17 cellular contexts compared by ENCODE assay signal in the genomic region with DNA sequence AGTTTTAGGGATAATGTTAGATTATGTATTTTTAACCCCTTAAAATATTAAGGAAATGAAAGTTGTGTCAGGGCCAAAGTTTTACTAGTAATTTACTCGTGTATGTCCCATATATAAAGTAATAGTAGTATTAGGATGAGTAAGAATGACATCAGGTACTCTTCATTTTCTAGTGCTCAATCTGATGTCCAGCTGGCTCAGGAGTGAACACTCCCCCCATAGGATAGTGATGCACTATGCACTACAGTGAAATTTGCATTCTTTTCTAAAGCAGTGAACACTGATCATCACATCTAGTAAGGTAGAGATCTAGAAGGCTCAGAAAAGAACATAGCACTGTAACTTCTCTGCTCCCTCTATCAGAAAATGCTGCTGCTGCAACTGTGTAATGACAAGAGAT.
DNase-seq lines count a peak whose midpoint lies in the region; ATAC-seq and TF ChIP-seq lines count a peak whose summit lies in the region.
"Had no signal": no experiment of that assay in that cellular context is flagged by ENCODE, and none has a peak within 500 bp of the region (broad histone marks: within the 10 kb centered on the region; RNA-seq: fewer than 3 reads in every experiment).

No MANE protein-coding gene starts in this region.

- H3K4me1 Mint-ChIP-seq in stimulated activated naive CD8-positive, alpha-beta T cell treated with anti-CD3 and anti-CD28 coated beads, Interleukin-15, amount 100 ng/mL, for 72 hours: peaks cover 4% of the 10 kb centered on the region
- no peaks in the 10 kb centered on the region for H3K4me1 Mint-ChIP-seq in WTC11

- TF ChIP-seq CTCF in WTC11 (IDR thresholded peaks at IDR 0.05): no peak

- H3K27me3 Mint-ChIP-seq in stimulated activated naive CD8-positive, alpha-beta T cell treated with anti-CD3 and anti-CD28 coated beads, Interleukin-15, amount 100 ng/mL, for 72 hours: no peaks in the 10 kb centered on the region
- no peaks in the 10 kb centered on the region for H3K27me3 Mint-ChIP-seq in WTC11 (ENCODE audit: low read depth)
- H3K27me3 Mint-ChIP-seq: B cell had no signal

- DNase-seq in DMS53 (lab: John Stamatoyannopoulos, UW) (peak; percentile 3), DMS53 treated with DMSO at 0.1 percent for 48 hours (lab: John Stamatoyannopoulos, UW; ENCODE audit: unreplicated experiment) (no peak), head of caudate nucleus (no peak), WTC11 (ENCODE audit: low spot score) (no peak)
- no peak for DNase-seq in stimulated activated naive CD8-positive, alpha-beta T cell treated with anti-CD3 and anti-CD28 coated beads, Interleukin-15, amount 100 ng/mL, for 72 hours
- DNase-seq: GDM1, IMR-90, NCI-H1417 treated with DMSO at 0.1 percent for 48 hours, NCI-H1930, NCI-H226, NCI-H524, NCI-H82, SJCRH30 had no signal

- ATAC-seq in HG02852 (IDR thresholded peaks at IDR 0.05; ENCODE audit: unreplicated experiment): peak; percentile 41
- ATAC-seq in HG03457 (IDR thresholded peaks at IDR 0.05; ENCODE audit: unreplicated experiment): peak; percentile 47
- no peak for ATAC-seq in HG02588 (IDR thresholded peaks at IDR 0.05; ENCODE audit: unreplicated experiment)
- no peak for ATAC-seq in stimulated activated naive CD8-positive, alpha-beta T cell treated with anti-CD3 and anti-CD28 coated beads, Interleukin-15, amount 100 ng/mL, for 72 hours
- no peak for ATAC-seq in WTC11

- no peak overlapping the region for H3K4me3 Mint-ChIP-seq in stimulated activated naive CD8-positive, alpha-beta T cell treated with anti-CD3 and anti-CD28 coated beads, Interleukin-15, amount 100 ng/mL, for 72 hours
- no peak overlapping the region for H3K4me3 Mint-ChIP-seq in WTC11

- no peaks in the 10 kb centered on the region for H3K36me3 Mint-ChIP-seq in WTC11

- H3K27ac Mint-ChIP-seq in stimulated activated naive CD8-positive, alpha-beta T cell treated with anti-CD3 and anti-CD28 coated beads, Interleukin-15, amount 100 ng/mL, for 72 hours: no peak overlapping the region
- no peak overlapping the region for H3K27ac Mint-ChIP-seq in WTC11

- CTCF ChIA-PET in WTC11 (lab: Charles Lee): no interaction called here

- no peaks in the 10 kb centered on the region for H3K9me3 Mint-ChIP-seq in stimulated activated naive CD8-positive, alpha-beta T cell treated with anti-CD3 and anti-CD28 coated beads, Interleukin-15, amount 100 ng/mL, for 72 hours
- H3K9me3 Mint-ChIP-seq in WTC11: peaks cover 4% of the 10 kb centered on the region; the same call in 1 of the 2 replicates

- intact Hi-C loops in head of caudate nucleus (cut with DNase I): no loop called here

- POLR2A ChIA-PET in WTC11 (lab: Charles Lee): no interaction called here

TF ChIP-seq in WTC11, 78 proteins besides CTCF, POLR2A, EP300 and RAD21:
- no peak for TF ChIP-seq PRRX2 (CRISPR knock-in tag; IDR thresholded peaks at IDR 0.05)
- TF ChIP-seq, protein P1, sequence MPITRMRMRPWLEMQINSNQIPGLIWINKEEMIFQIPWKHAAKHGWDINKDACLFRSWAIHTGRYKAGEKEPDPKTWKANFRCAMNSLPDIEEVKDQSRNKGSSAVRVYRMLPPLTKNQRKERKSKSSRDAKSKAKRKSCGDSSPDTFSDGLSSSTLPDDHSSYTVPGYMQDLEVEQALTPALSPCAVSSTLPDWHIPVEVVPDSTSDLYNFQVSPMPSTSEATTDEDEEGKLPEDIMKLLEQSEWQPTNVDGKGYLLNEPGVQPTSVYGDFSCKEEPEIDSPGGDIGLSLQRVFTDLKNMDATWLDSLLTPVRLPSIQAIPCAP (CRISPR knock-in tag; IDR thresholded peaks at IDR 0.05): no peak
- no peak for TF ChIP-seq NR3C1 (CRISPR knock-in tag; conservative IDR thresholded peaks at IDR 0.05; ENCODE audit: low read depth)
- TF ChIP-seq ZNF219 (CRISPR knock-in tag; IDR thresholded peaks at IDR 0.05; ENCODE audit: borderline replicate concordance): no peak
- TF ChIP-seq, protein P2, sequence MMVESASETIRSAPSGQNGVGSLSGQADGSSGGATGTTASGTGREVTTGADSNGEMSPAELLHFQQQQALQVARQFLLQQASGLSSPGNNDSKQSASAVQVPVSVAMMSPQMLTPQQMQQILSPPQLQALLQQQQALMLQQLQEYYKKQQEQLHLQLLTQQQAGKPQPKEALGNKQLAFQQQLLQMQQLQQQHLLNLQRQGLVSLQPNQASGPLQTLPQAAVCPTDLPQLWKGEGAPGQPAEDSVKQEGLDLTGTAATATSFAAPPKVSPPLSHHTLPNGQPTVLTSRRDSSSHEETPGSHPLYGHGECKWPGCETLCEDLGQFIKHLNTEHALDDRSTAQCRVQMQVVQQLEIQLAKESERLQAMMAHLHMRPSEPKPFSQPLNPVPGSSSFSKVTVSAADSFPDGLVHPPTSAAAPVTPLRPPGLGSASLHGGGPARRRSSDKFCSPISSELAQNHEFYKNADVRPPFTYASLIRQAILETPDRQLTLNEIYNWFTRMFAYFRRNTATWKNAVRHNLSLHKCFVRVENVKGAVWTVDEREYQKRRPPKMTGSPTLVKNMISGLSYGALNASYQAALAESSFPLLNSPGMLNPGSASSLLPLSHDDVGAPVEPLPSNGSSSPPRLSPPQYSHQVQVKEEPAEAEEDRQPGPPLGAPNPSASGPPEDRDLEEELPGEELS (CRISPR knock-in tag; IDR thresholded peaks at IDR 0.05): no peak
- TF ChIP-seq ZNF423 (CRISPR knock-in tag; IDR thresholded peaks at IDR 0.05): no peak
- TF ChIP-seq TCF7 (CRISPR knock-in tag; IDR thresholded peaks at IDR 0.05; ENCODE audit: low read depth): no peak
- TF ChIP-seq NFATC4 (CRISPR knock-in tag; IDR thresholded peaks at IDR 0.05): no peak
- TF ChIP-seq, protein P3, sequence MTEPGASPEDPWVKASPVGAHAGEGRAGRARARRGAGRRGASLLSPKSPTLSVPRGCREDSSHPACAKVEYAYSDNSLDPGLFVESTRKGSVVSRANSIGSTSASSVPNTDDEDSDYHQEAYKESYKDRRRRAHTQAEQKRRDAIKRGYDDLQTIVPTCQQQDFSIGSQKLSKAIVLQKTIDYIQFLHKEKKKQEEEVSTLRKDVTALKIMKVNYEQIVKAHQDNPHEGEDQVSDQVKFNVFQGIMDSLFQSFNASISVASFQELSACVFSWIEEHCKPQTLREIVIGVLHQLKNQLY (CRISPR knock-in tag; IDR thresholded peaks at IDR 0.05): no peak
- TF ChIP-seq, protein P4, sequence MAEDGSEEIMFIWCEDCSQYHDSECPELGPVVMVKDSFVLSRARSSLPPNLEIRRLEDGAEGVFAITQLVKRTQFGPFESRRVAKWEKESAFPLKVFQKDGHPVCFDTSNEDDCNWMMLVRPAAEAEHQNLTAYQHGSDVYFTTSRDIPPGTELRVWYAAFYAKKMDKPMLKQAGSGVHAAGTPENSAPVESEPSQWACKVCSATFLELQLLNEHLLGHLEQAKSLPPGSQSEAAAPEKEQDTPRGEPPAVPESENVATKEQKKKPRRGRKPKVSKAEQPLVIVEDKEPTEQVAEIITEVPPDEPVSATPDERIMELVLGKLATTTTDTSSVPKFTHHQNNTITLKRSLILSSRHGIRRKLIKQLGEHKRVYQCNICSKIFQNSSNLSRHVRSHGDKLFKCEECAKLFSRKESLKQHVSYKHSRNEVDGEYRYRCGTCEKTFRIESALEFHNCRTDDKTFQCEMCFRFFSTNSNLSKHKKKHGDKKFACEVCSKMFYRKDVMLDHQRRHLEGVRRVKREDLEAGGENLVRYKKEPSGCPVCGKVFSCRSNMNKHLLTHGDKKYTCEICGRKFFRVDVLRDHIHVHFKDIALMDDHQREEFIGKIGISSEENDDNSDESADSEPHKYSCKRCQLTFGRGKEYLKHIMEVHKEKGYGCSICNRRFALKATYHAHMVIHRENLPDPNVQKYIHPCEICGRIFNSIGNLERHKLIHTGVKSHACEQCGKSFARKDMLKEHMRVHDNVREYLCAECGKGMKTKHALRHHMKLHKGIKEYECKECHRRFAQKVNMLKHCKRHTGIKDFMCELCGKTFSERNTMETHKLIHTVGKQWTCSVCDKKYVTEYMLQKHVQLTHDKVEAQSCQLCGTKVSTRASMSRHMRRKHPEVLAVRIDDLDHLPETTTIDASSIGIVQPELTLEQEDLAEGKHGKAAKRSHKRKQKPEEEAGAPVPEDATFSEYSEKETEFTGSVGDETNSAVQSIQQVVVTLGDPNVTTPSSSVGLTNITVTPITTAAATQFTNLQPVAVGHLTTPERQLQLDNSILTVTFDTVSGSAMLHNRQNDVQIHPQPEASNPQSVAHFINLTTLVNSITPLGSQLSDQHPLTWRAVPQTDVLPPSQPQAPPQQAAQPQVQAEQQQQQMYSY (CRISPR knock-in tag; IDR thresholded peaks at IDR 0.05): no peak
- TF ChIP-seq SOX15 (CRISPR knock-in tag; IDR thresholded peaks at IDR 0.05): no peak

Comparison
In these comparisons a context has a peak if more than half of its experiments do, and no peak if none do; other contexts are left out.
1. ATAC-seq: peak in HG02852 (single experiment) and HG03457 (single experiment); none in HG02588 (single experiment), stimulated activated naive CD8-positive, alpha-beta T cell treated with anti-CD3 and anti-CD28 coated beads, Interleukin-15, amount 100 ng/mL, for 72 hours (single experiment) and WTC11 (single experiment).